Comparison of ENCODE assay signal across 12 cellular contexts in the genomic region with DNA sequence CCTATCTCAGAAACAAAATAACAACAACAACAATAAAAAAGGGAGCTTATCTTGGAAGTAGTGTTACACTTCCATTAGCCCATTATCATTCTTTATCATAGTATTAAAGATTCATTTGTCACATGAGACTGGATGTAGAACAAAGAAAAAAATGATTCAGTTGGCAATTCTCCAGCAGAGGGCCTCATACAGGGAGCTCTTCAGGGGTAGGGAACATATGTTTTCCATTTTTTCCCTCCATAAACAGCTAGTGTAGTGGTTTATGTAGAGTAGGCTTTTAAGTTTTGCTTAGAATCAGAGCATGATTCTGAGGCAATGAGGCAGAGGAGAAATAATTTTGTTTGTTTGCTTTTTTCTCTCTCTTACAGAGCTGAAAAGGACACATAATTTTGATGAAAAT. TPM values are rescaled to one million over a fixed set of nuclear protein-coding genes. Genes with fewer than 3 reads are reported as not detected.
DNase-seq lines count a peak whose midpoint lies in the region; ATAC-seq and TF ChIP-seq lines count a peak whose summit lies in the region.
"Had no signal": no experiment of that assay in that cellular context is flagged by ENCODE, and none has a peak within 500 bp of the region (broad histone marks: within the 10 kb centered on the region; RNA-seq: fewer than 3 reads in every experiment).

No MANE protein-coding gene starts in this region.

- H3K27ac Mint-ChIP-seq in stimulated activated naive CD8-positive, alpha-beta T cell treated with anti-CD3 and anti-CD28 coated beads, Interleukin-15, amount 100 ng/mL, for 72 hours = no peak overlapping the region
- H3K27ac Mint-ChIP-seq in naive thymus-derived CD8-positive, alpha-beta T cell = peak overlapping the region in 1 of 10 donors; percentile 11
- no peak overlapping the region for H3K27ac Mint-ChIP-seq in HFFc6
- H3K27ac Mint-ChIP-seq: T-cell had no signal

- H3K4me3 ChIP-seq in dorsolateral prefrontal cortex = peak overlapping the region in 1 of 59 donors; percentile 20
- no peak overlapping the region for H3K4me3 ChIP-seq in testis

- H3K27me3 ChIP-seq in dorsolateral prefrontal cortex = no peaks in the 10 kb centered on the region
- H3K27me3 ChIP-seq in testis = no peaks in the 10 kb centered on the region

- no peak overlapping the region for H3K4me3 Mint-ChIP-seq in stimulated activated naive CD8-positive, alpha-beta T cell treated with anti-CD3 and anti-CD28 coated beads, Interleukin-15, amount 100 ng/mL, for 72 hours
- no peak overlapping the region for H3K4me3 Mint-ChIP-seq in naive thymus-derived CD8-positive, alpha-beta T cell
- H3K4me3 Mint-ChIP-seq in HFFc6 = no peak overlapping the region
- H3K4me3 Mint-ChIP-seq: T-cell had no signal

- POLR2A ChIA-PET in naive thymus-derived CD8-positive, alpha-beta T cell (lab: Charles Lee) = no interaction called here

- H3K4me1 Mint-ChIP-seq in stimulated activated naive CD8-positive, alpha-beta T cell treated with anti-CD3 and anti-CD28 coated beads, Interleukin-15, amount 100 ng/mL, for 72 hours = no peaks in the 10 kb centered on the region
- H3K4me1 Mint-ChIP-seq in naive thymus-derived CD8-positive, alpha-beta T cell = peaks cover 0 to 2% (median 2%) of the 10 kb centered on the region in 4 donors
- H3K4me1 Mint-ChIP-seq in HFFc6 (ENCODE audit: low read depth) = no peaks in the 10 kb centered on the region

- no peaks in the 10 kb centered on the region for H3K36me3 ChIP-seq in testis (ENCODE audit: low read depth, missing control alignments)

- H3K36me3 Mint-ChIP-seq in naive thymus-derived CD8-positive, alpha-beta T cell = no peaks in the 10 kb centered on the region
- H3K36me3 Mint-ChIP-seq in HFFc6 (ENCODE audit: low read depth) = no peaks in the 10 kb centered on the region
- H3K36me3 Mint-ChIP-seq: T-cell had no signal

- no peaks in the 10 kb centered on the region for H3K9me3 Mint-ChIP-seq in stimulated activated naive CD8-positive, alpha-beta T cell treated with anti-CD3 and anti-CD28 coated beads, Interleukin-15, amount 100 ng/mL, for 72 hours
- H3K9me3 Mint-ChIP-seq in naive thymus-derived CD8-positive, alpha-beta T cell = peaks cover 0 to 2% (median 0%) of the 10 kb centered on the region in 9 donors
- no peaks in the 10 kb centered on the region; the same call in 1 of the 2 replicates for H3K9me3 Mint-ChIP-seq in HFFc6
- H3K9me3 Mint-ChIP-seq: T-cell had no signal

- peaks cover 20% of the 10 kb centered on the region for H3K4me1 ChIP-seq in testis

- TF ChIP-seq CTCF in dorsolateral prefrontal cortex (IDR thresholded peaks at IDR 0.05 in 54 of 56, conservative IDR thresholded peaks at IDR 0.05 in 2 of 56; ENCODE audit: low read depth in 1 of 56, partially characterized antibody in 56 of 56) (no peak), testis (IDR thresholded peaks at IDR 0.05) (no peak), HFFc6 (IDR thresholded peaks at IDR 0.05) (no peak)

- no peak for ATAC-seq in stimulated activated naive CD8-positive, alpha-beta T cell treated with anti-CD3 and anti-CD28 coated beads, Interleukin-15, amount 100 ng/mL, for 72 hours
- no peak for ATAC-seq in naive thymus-derived CD8-positive, alpha-beta T cell
- ATAC-seq: T-cell had no signal

- intact Hi-C loops in dorsolateral prefrontal cortex (cut with DNase I) = loop anchor here in 1 of 2 donors (5.0 kb wide), 1 partner anchor 177 kb away; a partner anchor contains a TSS
- intact Hi-C loops in testis (cut with DNase I; ENCODE audit: low total_unique reads) = no loop called here

- H3K9me3 ChIP-seq in testis = no peaks in the 10 kb centered on the region

- H3K27me3 Mint-ChIP-seq in stimulated activated naive CD8-positive, alpha-beta T cell treated with anti-CD3 and anti-CD28 coated beads, Interleukin-15, amount 100 ng/mL, for 72 hours = peaks cover 33% of the 10 kb centered on the region
- H3K27me3 Mint-ChIP-seq in naive thymus-derived CD8-positive, alpha-beta T cell = peaks cover 16 to 49% (median 25%) of the 10 kb centered on the region in 5 donors
- peaks cover 10% of the 10 kb centered on the region; the same call in 1 of the 2 replicates for H3K27me3 Mint-ChIP-seq in HFFc6 (ENCODE audit: insufficient read depth)

- TF ChIP-seq POLR2A in testis (IDR thresholded peaks at IDR 0.05) = no peak

- H3K27ac ChIP-seq in dorsolateral prefrontal cortex = peak overlapping the region in 35 of 59 donors; percentile 3 to 94 (median 40)
- H3K27ac ChIP-seq in testis = peak overlapping the region; percentile 35 to 78
- H3K27ac ChIP-seq: KMS-11 had no signal

- peak; percentile 25 to 78 (median 74) for DNase-seq in NCI-H1417 (lab: John Stamatoyannopoulos, UW)
- DNase-seq in NCI-H1417 treated with DMSO at 0.1 percent for 48 hours (lab: John Stamatoyannopoulos, UW) = no peak
- DNase-seq in NCI-H82 (lab: John Stamatoyannopoulos, UW) = peak; percentile 70
- DNase-seq in dorsolateral prefrontal cortex = no peak
- DNase-seq in testis = no peak
- no peak for DNase-seq in stimulated activated naive CD8-positive, alpha-beta T cell treated with anti-CD3 and anti-CD28 coated beads, Interleukin-15, amount 100 ng/mL, for 72 hours
- DNase-seq in naive thymus-derived CD8-positive, alpha-beta T cell = no peak
- no peak for DNase-seq in HFFc6
- DNase-seq: 8988T, kidney glomerular epithelial cell, T-cell had no signal

RNA-seq across cellular contexts. Expression of a gene that starts 5.8 kb away (rescaled TPM):
- 1,000 to 10,000 TPM in 14 of 120 experiments, 100 to 1,000 TPM in 106; 402 to 1,527 (median 843) TPM for total RNA-seq in dorsolateral prefrontal cortex
- total RNA-seq in testis = 100 to 1,000 TPM; 324 to 589 TPM
- polyA plus RNA-seq in testis (ENCODE audit: insufficient read depth, low read depth, low replicate concordance) = 290 TPM
- total RNA-seq in naive thymus-derived CD8-positive, alpha-beta T cell = not detected
- polyA plus RNA-seq in naive thymus-derived CD8-positive, alpha-beta T cell = under 1 TPM in 1 of 3 donors, not detected in 2; 0.16 TPM
- total RNA-seq in HFFc6 (2021; fragmentation: NEBNext Ultra II Directional; extraction: Animal tissue kit (Norgen Biotek cat#: 25700)) = under 1 TPM in 1 of 6 experiments, not detected in 5; 0.09 TPM

RNA-seq across cellular contexts. Expression of a gene that starts 57.1 kb away (rescaled TPM):
- total RNA-seq in dorsolateral prefrontal cortex (100 to 1,000 TPM in 7 of 120 experiments, 10 to 100 TPM in 113; 33.4 to 188 (median 66.6) TPM), testis (10 to 100 TPM; 77.5 to 85.0 TPM)
- 60.9 TPM for polyA plus RNA-seq in testis (ENCODE audit: insufficient read depth, low read depth, low replicate concordance)
- 10 to 100 TPM; 17.5 to 20.7 TPM for total RNA-seq in naive thymus-derived CD8-positive, alpha-beta T cell
- 10 to 100 TPM; 15.9 to 19.0 (median 17.3) TPM for polyA plus RNA-seq in naive thymus-derived CD8-positive, alpha-beta T cell
- total RNA-seq in HFFc6 (2021; fragmentation: NEBNext Ultra II Directional; extraction: Animal tissue kit (Norgen Biotek cat#: 25700)) = 10 to 100 TPM; 23.8 to 27.9 (median 25.6) TPM

Comparison
In these comparisons a context has a peak if more than half of its experiments do, and no peak if none do; other contexts are left out.
1. DNase-seq: peak in NCI-H1417 (3 of 3) and NCI-H82 (single experiment); none in NCI-H1417 treated with DMSO at 0.1 percent for 48 hours (single experiment), dorsolateral prefrontal cortex (0 of 10), testis (single experiment), stimulated activated naive CD8-positive, alpha-beta T cell treated with anti-CD3 and anti-CD28 coated beads, Interleukin-15, amount 100 ng/mL, for 72 hours (0 of 2), naive thymus-derived CD8-positive, alpha-beta T cell (0 of 10) and HFFc6 (single experiment).
2. RNA of a gene that starts 5.8 kb away (total RNA-seq): 402 to 1,527 TPM in dorsolateral prefrontal cortex and 324 to 589 TPM in testis; 0.09 TPM in HFFc6 and not detected in naive thymus-derived CD8-positive, alpha-beta T cell; every median in the first group is over 100 times any median in the second.